In genomic region chr6:5143625-5144311, GRCh38 we compare ENCODE assay signal across 8 cellular contexts. TPM values are rescaled to one million over a fixed set of nuclear protein-coding genes. Genes with fewer than 3 reads are reported as not detected.
A peak's percentile ranks its signal among the peaks of the same experiment; 100 is the strongest.
DNase-seq lines count a peak whose midpoint lies in the region; ATAC-seq and TF ChIP-seq lines count a peak whose summit lies in the region.

No MANE protein-coding gene starts in this region.

- no peak overlapping the region for H3K27ac ChIP-seq in lung (ENCODE audit: low read depth in 1 of 2, low read length in 1 of 2)

- no peak overlapping the region for H3K4me3 ChIP-seq in lung

- H3K4me1 ChIP-seq in lung (ENCODE audit: control insufficient read depth in 2 of 2, insufficient read depth in 2 of 2, low read length in 2 of 2), result no peaks in the 10 kb centered on the region

- WGBS in lung, 2 donors, result 21 to 40% methylated on average over 9 of the region's 9 CpGs

- DNase-seq in EL (peak; percentile 75), NCI-H748 (lab: John Stamatoyannopoulos, UW; ENCODE audit: unreplicated experiment) (peak; percentile 84), dedifferentiated amniotic fluid mesenchymal stem cell (ENCODE audit: extremely low spot score) (peak; percentile 74), lung (ENCODE audit: low spot score) (peak; percentile 82)
- peak; percentile 69 to 72 for DNase-seq in activated CD4-positive, alpha-beta T cell treated with anti-CD3 and anti-CD28 coated beads, Interleukin-2, amount 50 U/mL, for 24 hours (ENCODE audit: low read depth in 1 of 2, low spot score in 1 of 2)
- peak; percentile 81 for DNase-seq in stimulated activated CD8-positive, alpha-beta memory T cell treated with anti-CD3 and anti-CD28 coated beads, Interleukin-12 subunit alpha, Interleukin-12 subunit beta, amount 100 ng/mL, for 1 hour (ENCODE audit: low read depth)

- peak; percentile 97 for TF ChIP-seq CTCF in lung (IDR thresholded peaks at IDR 0.05; ENCODE audit: control extremely low read depth, extremely low read depth)

- ATAC-seq in HG03520 (IDR thresholded peaks at IDR 0.05; ENCODE audit: unreplicated experiment) (peak; percentile 52), lung (ENCODE audit: insufficient read depth, low FRiP score) (peak; percentile 73), HG03439 (IDR thresholded peaks at IDR 0.05; ENCODE audit: unreplicated experiment) (no peak)

- no peaks in the 10 kb centered on the region for H3K27me3 ChIP-seq in lung (ENCODE audit: control insufficient read depth, insufficient read depth)

- no peaks in the 10 kb centered on the region for H3K9me3 ChIP-seq in lung (ENCODE audit: control insufficient read depth in 2 of 2, insufficient read depth in 1 of 2, low read length in 1 of 2)

- H3K36me3 ChIP-seq in lung (ENCODE audit: control insufficient read depth in 2 of 2, insufficient read depth in 2 of 2, low read length in 2 of 2), result no peaks in the 10 kb centered on the region

RNA-seq across cellular contexts. Expression of gene PPP1R3G, which starts 58.6 kb away (rescaled TPM):
- 1 to 10 TPM in 1 of 2 donors, under 1 TPM in 1; 0.58 to 1.5 TPM for total RNA-seq in lung
- under 1 TPM; 0.10 to 0.29 TPM for polyA plus RNA-seq in lung
